Comparison of ENCODE assay signal across 30 cellular contexts in genomic region chr7:37944737-37945054, GRCh38. TPM values are rescaled to one million over a fixed set of nuclear protein-coding genes. Genes with fewer than 3 reads are reported as not detected.
DNase-seq lines count a peak whose midpoint lies in the region; ATAC-seq and TF ChIP-seq lines count a peak whose summit lies in the region.
"Had no signal": no experiment of that assay in that cellular context is flagged by ENCODE, and none has a peak within 500 bp of the region (broad histone marks: within the 10 kb centered on the region; RNA-seq: fewer than 3 reads in every experiment).

No MANE protein-coding gene starts in this region.

- H3K27ac ChIP-seq in ACC112 (ENCODE audit: low read depth, low read length) (peak overlapping the region; percentile 38; the same call in 1 of the 2 replicates), gastrocnemius medialis (peak overlapping the region; percentile 70 to 84 (median 78))
- H3K27ac ChIP-seq: KMS-11, skin epidermis, upper lobe of right lung had no signal

- in situ Hi-C loops in gastrocnemius medialis (cut with MboI; ENCODE audit: low sequenced_read_pairs in 4 of 4): no loop called here

- peak overlapping the region in 3 of 5 experiments; percentile 78 to 94 (median 87) for H3K27ac Mint-ChIP-seq in brain
- no peak overlapping the region for H3K27ac Mint-ChIP-seq in WTC11
- H3K27ac Mint-ChIP-seq: activated CD4-positive, alpha-beta T cell treated with anti-CD3 and anti-CD28 coated beads for 36 hours; activated CD8-positive, alpha-beta T cell treated with anti-CD3 and anti-CD28 coated beads, Interleukin-2, amount 10 ng/mL, durations not matched to agents 7 days and 5 days; activated naive CD4-positive, alpha-beta T cell treated with anti-CD3 and anti-CD28 coated beads for 36 hours; CD4-positive, alpha-beta T cell; dendritic cell treated with granulocyte-macrophage colony-stimulating factor and Interleukin-4, amounts not matched to agents 40 ng/mL and 50 ng/mL, for 4 days; GM23338; naive B cell; stimulated activated naive B cell treated with anti-CD40 and anti-IgM and Interleukin-4, amounts not matched to agents 10 μg/mL and 1 μg/mL and 100 μg/mL, for 72 hours had no signal

- H2AFZ ChIP-seq in ACC112 (ENCODE audit: low read length, unreplicated experiment): no peak overlapping the region
- H2AFZ ChIP-seq: GM23338 had no signal

- ATAC-seq in GM19023 (IDR thresholded peaks at IDR 0.05; ENCODE audit: unreplicated experiment): peak; percentile 10
- no peak for ATAC-seq in gastrocnemius medialis
- ATAC-seq in HG03520 (IDR thresholded peaks at IDR 0.05; ENCODE audit: unreplicated experiment): no peak
- no peak for ATAC-seq in WTC11
- ATAC-seq: activated CD4-positive, alpha-beta T cell treated with anti-CD3 and anti-CD28 coated beads for 36 hours; activated CD8-positive, alpha-beta T cell treated with anti-CD3 and anti-CD28 coated beads, Interleukin-2, amount 10 ng/mL, durations not matched to agents 7 days and 5 days; GM23338; left lung; upper lobe of right lung had no signal

- H3K4me3 ChIP-seq in ACC112 (ENCODE audit: low read depth, low read length) (no peak overlapping the region), gastrocnemius medialis (no peak overlapping the region)
- H3K4me3 ChIP-seq: GM23338, left lung, Peyer's patch, skin epidermis, upper lobe of right lung had no signal

- peaks cover 42% of the 10 kb centered on the region for H3K79me2 ChIP-seq in ACC112 (ENCODE audit: control insufficient read depth, insufficient read depth, low read length, unreplicated experiment)

- H3K9me3 Mint-ChIP-seq in brain: peaks cover 0 to 5% (median 4%) of the 10 kb centered on the region in 5 experiments
- peaks cover 4% of the 10 kb centered on the region for H3K9me3 Mint-ChIP-seq in WTC11
- H3K9me3 Mint-ChIP-seq: activated naive CD4-positive, alpha-beta T cell treated with anti-CD3 and anti-CD28 coated beads for 36 hours; CD4-positive, alpha-beta T cell; dendritic cell treated with granulocyte-macrophage colony-stimulating factor and Interleukin-4, amounts not matched to agents 40 ng/mL and 50 ng/mL, for 4 days; GM23338 had no signal

- H3K36me3 Mint-ChIP-seq in brain: peaks cover 17% of the 10 kb centered on the region
- H3K36me3 Mint-ChIP-seq in WTC11: no peaks in the 10 kb centered on the region
- H3K36me3 Mint-ChIP-seq: naive B cell; stimulated activated naive B cell treated with anti-CD40 and anti-IgM and Interleukin-4, amounts not matched to agents 10 μg/mL and 1 μg/mL and 100 μg/mL, for 72 hours had no signal

- DNase-seq in gastrocnemius medialis (no peak), NCI-H1105 treated with DMSO at 0.1 percent for 48 hours (lab: John Stamatoyannopoulos, UW) (no peak), WTC11 (ENCODE audit: low spot score) (no peak)
- DNase-seq: activated CD4-positive, alpha-beta T cell treated with anti-CD3 and anti-CD28 coated beads for 36 hours; activated CD8-positive, alpha-beta T cell treated with anti-CD3 and anti-CD28 coated beads, Interleukin-2, amount 10 ng/mL, durations not matched to agents 7 days and 5 days; activated naive CD4-positive, alpha-beta T cell treated with anti-CD3 and anti-CD28 coated beads for 36 hours; CD4-positive, alpha-beta T cell; EL; erythroblast; left lung; MM.1S; naive B cell; NCI-H1930; NCI-H2227 treated with DMSO at 0.1 percent for 48 hours; NCI-H69; occipital lobe; Peyer's patch; SHP77; stimulated activated naive B cell treated with anti-CD40 and anti-IgM and Interleukin-4, amounts not matched to agents 10 μg/mL and 1 μg/mL and 100 μg/mL, for 72 hours; SW 1271; upper lobe of right lung had no signal

- H3K36me3 ChIP-seq in ACC112 (ENCODE audit: insufficient read depth, low read length) (no peaks in the 10 kb centered on the region), gastrocnemius medialis (no peaks in the 10 kb centered on the region)
- H3K36me3 ChIP-seq: left lung, Peyer's patch had no signal

- TF ChIP-seq CTCF in brain (conservative IDR thresholded peaks at IDR 0.05) (no peak), gastrocnemius medialis (IDR thresholded peaks at IDR 0.05 in 4 of 5, conservative IDR thresholded peaks at IDR 0.05 in 1 of 5) (no peak), WTC11 (IDR thresholded peaks at IDR 0.05) (no peak)

- intact Hi-C loops in gastrocnemius medialis (cut with DNase I; ENCODE audit: low total_unique reads): no loop called here

- H3K27me3 Mint-ChIP-seq in brain (no peaks in the 10 kb centered on the region), WTC11 (ENCODE audit: low read depth) (no peaks in the 10 kb centered on the region)
- H3K27me3 Mint-ChIP-seq: activated CD4-positive, alpha-beta T cell treated with anti-CD3 and anti-CD28 coated beads for 36 hours; CD4-positive, alpha-beta T cell; dendritic cell treated with granulocyte-macrophage colony-stimulating factor and Interleukin-4, amounts not matched to agents 40 ng/mL and 50 ng/mL, for 4 days; naive B cell; stimulated activated naive B cell treated with anti-CD40 and anti-IgM and Interleukin-4, amounts not matched to agents 10 μg/mL and 1 μg/mL and 100 μg/mL, for 72 hours had no signal

- POLR2A ChIA-PET in WTC11 (lab: Charles Lee): no interaction called here

- no peak overlapping the region for H3K4me3 Mint-ChIP-seq in brain
- H3K4me3 Mint-ChIP-seq in WTC11: no peak overlapping the region
- H3K4me3 Mint-ChIP-seq: activated CD4-positive, alpha-beta T cell treated with anti-CD3 and anti-CD28 coated beads for 36 hours; activated CD8-positive, alpha-beta T cell treated with anti-CD3 and anti-CD28 coated beads, Interleukin-2, amount 10 ng/mL, durations not matched to agents 7 days and 5 days; activated naive CD4-positive, alpha-beta T cell treated with anti-CD3 and anti-CD28 coated beads for 36 hours; CD4-positive, alpha-beta T cell; dendritic cell treated with granulocyte-macrophage colony-stimulating factor and Interleukin-4, amounts not matched to agents 40 ng/mL and 50 ng/mL, for 4 days; GM23338; naive B cell; stimulated activated naive B cell treated with anti-CD40 and anti-IgM and Interleukin-4, amounts not matched to agents 10 μg/mL and 1 μg/mL and 100 μg/mL, for 72 hours had no signal

- peaks cover 43% of the 10 kb centered on the region for H3K4me1 Mint-ChIP-seq in brain
- peaks cover 12% of the 10 kb centered on the region for H3K4me1 Mint-ChIP-seq in WTC11
- H3K4me1 Mint-ChIP-seq: activated CD4-positive, alpha-beta T cell treated with anti-CD3 and anti-CD28 coated beads for 36 hours; naive B cell had no signal

- H3K4me1 ChIP-seq in ACC112 (ENCODE audit: control insufficient read depth, insufficient read depth, low read length, unreplicated experiment): peaks cover 37% of the 10 kb centered on the region
- peaks cover 51 to 52% of the 10 kb centered on the region in 2 donors for H3K4me1 ChIP-seq in gastrocnemius medialis

- TF ChIP-seq POLR2A in gastrocnemius medialis (IDR thresholded peaks at IDR 0.05): no peak

- H3K27me3 ChIP-seq in ACC112 (ENCODE audit: insufficient read depth, low read length) (no peaks in the 10 kb centered on the region), gastrocnemius medialis (no peaks in the 10 kb centered on the region)
- H3K27me3 ChIP-seq: left lung, Peyer's patch, upper lobe of right lung had no signal

- CTCF ChIA-PET in WTC11 (lab: Charles Lee): interaction anchor here (1.5 kb wide), 1 partner anchor 28 kb away, joined by 4 read pairs; the partner anchor contains the start of gene SFRP4

- no peaks in the 10 kb centered on the region for H3K9me3 ChIP-seq in gastrocnemius medialis
- H3K9me3 ChIP-seq: left lung, Peyer's patch, upper lobe of right lung had no signal

TF ChIP-seq in WTC11, 78 proteins besides CTCF, POLR2A, EP300 and RAD21:
- TF ChIP-seq MXD4 (CRISPR knock-in tag; IDR thresholded peaks at IDR 0.05; ENCODE audit: borderline replicate concordance) (no peak), PRRX2 (CRISPR knock-in tag; IDR thresholded peaks at IDR 0.05) (no peak), AR (CRISPR knock-in tag; IDR thresholded peaks at IDR 0.05) (no peak), ZNF416 (CRISPR knock-in tag; IDR thresholded peaks at IDR 0.05) (no peak), OVOL2 (CRISPR knock-in tag; IDR thresholded peaks at IDR 0.05; ENCODE audit: borderline replicate concordance) (no peak), HMGA2 (CRISPR knock-in tag; IDR thresholded peaks at IDR 0.05) (no peak), SMAD3 (CRISPR knock-in tag; IDR thresholded peaks at IDR 0.05; ENCODE audit: borderline replicate concordance) (no peak), TEAD4 (CRISPR knock-in tag; IDR thresholded peaks at IDR 0.05) (no peak)

RNA-seq across cellular contexts. Expression of gene EPDR1, which starts 24.3 kb away (rescaled TPM):
- polyA plus RNA-seq in brain (ENCODE audit: insufficient read depth, low read depth, low replicate concordance): 15.5 TPM
- total RNA-seq in gastrocnemius medialis (10 to 100 TPM; 32.2 to 60.2 (median 47.5) TPM), WTC11 (2021) (6.3 to 7.4 TPM (median 6.7 TPM) in 3 replicates)
- total RNA-seq: CD4-positive, alpha-beta T cell had no signal

RNA-seq across cellular contexts. Expression of gene SFRP4, which starts 28.1 kb away (rescaled TPM):
- 0.81 TPM for polyA plus RNA-seq in brain (ENCODE audit: insufficient read depth, low read depth, low replicate concordance)
- total RNA-seq in gastrocnemius medialis (under 1 TPM in 3 of 4 donors, not detected in 1; 0.24 to 0.98 (median 0.71) TPM), WTC11 (2021) (0.07 to 0.24 TPM (median 0.09 TPM) in 3 replicates)
- total RNA-seq: A673; activated CD4-positive, alpha-beta T cell treated with anti-CD3 and anti-CD28 coated beads for 36 hours; activated CD8-positive, alpha-beta T cell treated with anti-CD3 and anti-CD28 coated beads, Interleukin-2, amount 10 ng/mL, durations not matched to agents 7 days and 5 days; activated naive CD4-positive, alpha-beta T cell treated with anti-CD3 and anti-CD28 coated beads for 36 hours; CD4-positive, alpha-beta T cell; GM23338 had no signal
- polyA plus RNA-seq: GM23338 had no signal
